ENCODE assay signal across 2 cellular contexts in genomic region chr3:39724233-39724846, GRCh38.
TF ChIP-seq lines count a peak whose summit lies in the region.

No MANE protein-coding gene starts in this region.

TF ChIP-seq in GM23338, 12 proteins besides CTCF, POLR2A, EP300 and RAD21 (continued from another document):
- TF ChIP-seq STAT1 (IDR thresholded peaks at IDR 0.05; ENCODE audit: unreplicated experiment) (no peak), CREB1 (CRISPR knock-in tag; IDR thresholded peaks at IDR 0.05; ENCODE audit: low read depth) (no peak), ETS1 (IDR thresholded peaks at IDR 0.05) (no peak), ZNF462 (CRISPR knock-in tag; IDR thresholded peaks at IDR 0.05) (no peak), ZNF114 (CRISPR knock-in tag; IDR thresholded peaks at IDR 0.05) (no peak), JUNB (IDR thresholded peaks at IDR 0.05; ENCODE audit: unreplicated experiment) (no peak), POLR2AphosphoS5 (IDR thresholded peaks at IDR 0.05; ENCODE audit: low read depth) (no peak), ZNF331 (CRISPR knock-in tag; IDR thresholded peaks at IDR 0.05; ENCODE audit: low read depth) (no peak), EZH2 (IDR thresholded peaks at IDR 0.05; ENCODE audit: low read depth, unreplicated experiment) (no peak)
TF ChIP-seq in GM23338: peak in this region for 0.

TF ChIP-seq in WTC11, 78 proteins besides CTCF, POLR2A, EP300 and RAD21 (continued from another document):
- TF ChIP-seq ATF6 (CRISPR knock-in tag; IDR thresholded peaks at IDR 0.05) (no peak), ZBTB43 (CRISPR knock-in tag; IDR thresholded peaks at IDR 0.05) (no peak), IRF1 (CRISPR knock-in tag; IDR thresholded peaks at IDR 0.05) (no peak), ZNF138 (CRISPR knock-in tag; conservative IDR thresholded peaks at IDR 0.05) (no peak), SOX15 (CRISPR knock-in tag; IDR thresholded peaks at IDR 0.05) (no peak)
